In genomic region chr20:58441723-58442122, GRCh38 we compare ENCODE assay signal across 22 cellular contexts. TPM values are rescaled to one million over a fixed set of nuclear protein-coding genes. Genes with fewer than 3 reads are reported as not detected.
A peak's percentile ranks its signal among the peaks of the same experiment; 100 is the strongest.
DNase-seq lines count a peak whose midpoint lies in the region; ATAC-seq, FAIRE-seq and TF ChIP-seq lines count a peak whose summit lies in the region.
"Had no signal": no experiment of that assay in that cellular context is flagged by ENCODE, and none has a peak within 500 bp of the region (broad histone marks: within the 10 kb centered on the region; RNA-seq: fewer than 3 reads in every experiment).

No MANE protein-coding gene starts in this region.

- no peaks in the 10 kb centered on the region for H3K9me3 ChIP-seq in CD8-positive, alpha-beta T cell (ENCODE audit: low read length)
- no peaks in the 10 kb centered on the region for H3K9me3 ChIP-seq in T-helper 17 cell (ENCODE audit: control insufficient read depth, low read length, poor library complexity, severe bottlenecking)
- no peaks in the 10 kb centered on the region for H3K9me3 ChIP-seq in pancreas
- H3K9me3 ChIP-seq: SK-N-SH had no signal

- H3K4me3 Mint-ChIP-seq in activated CD4-positive, alpha-beta T cell treated with anti-CD3 and anti-CD28 coated beads for 36 hours = no peak overlapping the region
- no peak overlapping the region for H3K4me3 Mint-ChIP-seq in CD8-positive, alpha-beta T cell
- no peak overlapping the region for H3K4me3 Mint-ChIP-seq in T-helper 17 cell
- H3K4me3 Mint-ChIP-seq in activated T-helper 2 cell treated with anti-CD3 and anti-CD28 coated beads, Interferon-gamma antibody, Interleukin-2, Interleukin-4, amounts not matched to agents 10 μg/mL and 5 μg/mL and 100 μg/mL, durations not matched to agents 14 hours and 24 hours and 36 hours (ENCODE audit: low read depth) = no peak overlapping the region
- H3K4me3 Mint-ChIP-seq: B cell, CD14-positive monocyte had no signal

- CTCF ChIA-PET in activated CD4-positive, alpha-beta T cell treated with anti-CD3 and anti-CD28 coated beads for 36 hours (lab: Charles Lee) = interaction anchor here (0.6 to 1.2 kb wide), 6 partner anchors 21 to 232 kb away, joined by 3 to 4 read pairs (median 4); no protein-coding TSS in a partner anchor
- CTCF ChIA-PET in CD8-positive, alpha-beta T cell (lab: Charles Lee) = interaction anchor here (0.6 kb wide), 1 partner anchor 197 kb away, joined by 3 read pairs; no protein-coding TSS in a partner anchor

- peaks cover 21% of the 10 kb centered on the region for H3K4me1 Mint-ChIP-seq in activated CD4-positive, alpha-beta T cell treated with anti-CD3 and anti-CD28 coated beads for 36 hours
- H3K4me1 Mint-ChIP-seq in CD8-positive, alpha-beta T cell (ENCODE audit: low read depth) = peaks cover 16% of the 10 kb centered on the region
- peaks cover 17% of the 10 kb centered on the region for H3K4me1 Mint-ChIP-seq in T-helper 17 cell
- peaks cover 46% of the 10 kb centered on the region for H3K4me1 Mint-ChIP-seq in activated T-helper 2 cell treated with anti-CD3 and anti-CD28 coated beads, Interferon-gamma antibody, Interleukin-2, Interleukin-4, amounts not matched to agents 10 μg/mL and 5 μg/mL and 100 μg/mL, durations not matched to agents 14 hours and 24 hours and 36 hours (ENCODE audit: low read depth)
- H3K4me1 Mint-ChIP-seq: CD14-positive monocyte had no signal

- POLR2A ChIA-PET in activated CD4-positive, alpha-beta T cell treated with anti-CD3 and anti-CD28 coated beads for 36 hours (lab: Charles Lee) = no interaction called here
- POLR2A ChIA-PET in CD8-positive, alpha-beta T cell (lab: Charles Lee) = no interaction called here

- no peak for TF ChIP-seq CTCF in CD8-positive, alpha-beta T cell (IDR thresholded peaks at IDR 0.05)
- no peak for TF ChIP-seq CTCF in pancreas (IDR thresholded peaks at IDR 0.05)

- peaks cover 6% of the 10 kb centered on the region for H3K36me3 ChIP-seq in CD8-positive, alpha-beta T cell (ENCODE audit: insufficient read depth, low read length)
- no peaks in the 10 kb centered on the region for H3K36me3 ChIP-seq in pancreas

- no peaks in the 10 kb centered on the region for H3K4me1 ChIP-seq in CD8-positive, alpha-beta T cell (ENCODE audit: insufficient read depth, low read length)
- peaks cover 0 to 3% (median 0%) of the 10 kb centered on the region in 3 donors for H3K4me1 ChIP-seq in pancreas

- no peaks in the 10 kb centered on the region for H3K27me3 ChIP-seq in CD8-positive, alpha-beta T cell (ENCODE audit: insufficient read depth, low read length)
- no peaks in the 10 kb centered on the region for H3K27me3 ChIP-seq in pancreas

- DNase-seq in activated CD4-positive, alpha-beta T cell treated with anti-CD3 and anti-CD28 coated beads for 36 hours = no peak
- no peak for DNase-seq in activated CD4-positive, alpha-beta T cell treated with anti-CD3 and anti-CD28 coated beads, Interleukin-2, amount 50 U/mL, for 4 hours
- no peak for DNase-seq in CD8-positive, alpha-beta T cell
- DNase-seq in T-helper 17 cell (no peak), pancreas (no peak), GM19239 (ENCODE audit: insufficient read length, low spot score) (no peak)
- no peak for DNase-seq in activated T-helper 2 cell treated with anti-CD3 and anti-CD28 coated beads, Interferon-gamma antibody, Interleukin-2, Interleukin-4, amounts not matched to agents 10 μg/mL and 5 μg/mL and 100 μg/mL, durations not matched to agents 14 hours and 24 hours and 36 hours (ENCODE audit: low spot score)
- DNase-seq: DMS53, GOT3, KG1, MM.1S, NCI-H2029, NCI-H446, NCI-H524 treated with DMSO at 0.1 percent for 48 hours, NCI-H774, SK-N-SH had no signal

- peaks cover 28% of the 10 kb centered on the region for H3K36me3 Mint-ChIP-seq in activated CD4-positive, alpha-beta T cell treated with anti-CD3 and anti-CD28 coated beads for 36 hours (ENCODE audit: low read depth)
- peaks cover 80% of the 10 kb centered on the region for H3K36me3 Mint-ChIP-seq in CD8-positive, alpha-beta T cell
- H3K36me3 Mint-ChIP-seq in T-helper 17 cell (ENCODE audit: low read depth) = peaks cover 7% of the 10 kb centered on the region
- H3K36me3 Mint-ChIP-seq in activated T-helper 2 cell treated with anti-CD3 and anti-CD28 coated beads, Interferon-gamma antibody, Interleukin-2, Interleukin-4, amounts not matched to agents 10 μg/mL and 5 μg/mL and 100 μg/mL, durations not matched to agents 14 hours and 24 hours and 36 hours (ENCODE audit: low read depth) = peaks cover 69% of the 10 kb centered on the region

- no peaks in the 10 kb centered on the region for H3K9me3 Mint-ChIP-seq in activated CD4-positive, alpha-beta T cell treated with anti-CD3 and anti-CD28 coated beads for 36 hours (ENCODE audit: low read depth)
- no peaks in the 10 kb centered on the region for H3K9me3 Mint-ChIP-seq in CD8-positive, alpha-beta T cell
- H3K9me3 Mint-ChIP-seq in activated T-helper 2 cell treated with anti-CD3 and anti-CD28 coated beads, Interferon-gamma antibody, Interleukin-2, Interleukin-4, amounts not matched to agents 10 μg/mL and 5 μg/mL and 100 μg/mL, durations not matched to agents 14 hours and 24 hours and 36 hours = no peaks in the 10 kb centered on the region
- H3K9me3 Mint-ChIP-seq: CD14-positive monocyte had no signal

- H3K27ac Mint-ChIP-seq in activated CD4-positive, alpha-beta T cell treated with anti-CD3 and anti-CD28 coated beads for 36 hours = no peak overlapping the region
- H3K27ac Mint-ChIP-seq in CD8-positive, alpha-beta T cell = peak overlapping the region; percentile 28
- H3K27ac Mint-ChIP-seq in T-helper 17 cell = peak overlapping the region; percentile 84
- peak overlapping the region; percentile 55 for H3K27ac Mint-ChIP-seq in activated T-helper 2 cell treated with anti-CD3 and anti-CD28 coated beads, Interferon-gamma antibody, Interleukin-2, Interleukin-4, amounts not matched to agents 10 μg/mL and 5 μg/mL and 100 μg/mL, durations not matched to agents 14 hours and 24 hours and 36 hours
- H3K27ac Mint-ChIP-seq: B cell had no signal

- ATAC-seq in activated CD4-positive, alpha-beta T cell treated with anti-CD3 and anti-CD28 coated beads for 36 hours = peak; percentile 42
- no peak for ATAC-seq in CD8-positive, alpha-beta T cell
- ATAC-seq in T-helper 17 cell (no peak), pancreas (no peak), HG03135 (IDR thresholded peaks at IDR 0.05; ENCODE audit: unreplicated experiment) (no peak)

- no peak for FAIRE-seq in pancreas (lab: Jason Lieb, UNC)
- FAIRE-seq in GM19239 (lab: Jason Lieb, UNC) = no peak
- FAIRE-seq: GM18507, RCC 7860 had no signal

- H3K27me3 Mint-ChIP-seq in activated CD4-positive, alpha-beta T cell treated with anti-CD3 and anti-CD28 coated beads for 36 hours = no peaks in the 10 kb centered on the region
- H3K27me3 Mint-ChIP-seq in CD8-positive, alpha-beta T cell (ENCODE audit: low read depth) = no peaks in the 10 kb centered on the region
- H3K27me3 Mint-ChIP-seq in T-helper 17 cell = no peaks in the 10 kb centered on the region
- H3K27me3 Mint-ChIP-seq in activated T-helper 2 cell treated with anti-CD3 and anti-CD28 coated beads, Interferon-gamma antibody, Interleukin-2, Interleukin-4, amounts not matched to agents 10 μg/mL and 5 μg/mL and 100 μg/mL, durations not matched to agents 14 hours and 24 hours and 36 hours (ENCODE audit: low read depth) = no peaks in the 10 kb centered on the region
- H3K27me3 Mint-ChIP-seq: B cell had no signal

- H3K27ac ChIP-seq in CD8-positive, alpha-beta T cell (ENCODE audit: low read depth, low read length) = no peak overlapping the region
- H3K27ac ChIP-seq in pancreas = no peak overlapping the region
- H3K27ac ChIP-seq: 22Rv1 had no signal

- intact Hi-C loops in activated CD4-positive, alpha-beta T cell treated with anti-CD3 and anti-CD28 coated beads for 36 hours (cut with DNase I, micrococcal nuclease) = loop anchor here in 1 of 2 experiments (5.0 kb wide), 1 partner anchor 34 kb away; no protein-coding TSS in a partner anchor
- intact Hi-C loops in CD8-positive, alpha-beta T cell (cut with DNase I, micrococcal nuclease) = no loop called here
- intact Hi-C loops in activated T-helper 2 cell treated with anti-CD3 and anti-CD28 coated beads, Interferon-gamma antibody, Interleukin-2, Interleukin-4, amounts not matched to agents 10 μg/mL and 5 μg/mL and 100 μg/mL, durations not matched to agents 14 hours and 24 hours and 36 hours (cut with micrococcal nuclease) = no loop called here
- intact Hi-C loops in pancreas (cut with DNase I) = loop anchor here in 1 of 3 donors (10.0 kb wide), 1 partner anchor 197 kb away; no protein-coding TSS in a partner anchor

- no peak overlapping the region for H3K4me3 ChIP-seq in CD8-positive, alpha-beta T cell (ENCODE audit: low read depth, low read length)
- H3K4me3 ChIP-seq in pancreas = no peak overlapping the region

RNA-seq across cellular contexts. Expression of gene VAPB, which starts 52.7 kb away (rescaled TPM):
- 10 to 100 TPM; 43.9 to 54.5 TPM for total RNA-seq in activated CD4-positive, alpha-beta T cell treated with anti-CD3 and anti-CD28 coated beads for 36 hours
- total RNA-seq in CD8-positive, alpha-beta T cell = 10 to 100 TPM; 29.3 to 32.3 TPM
- total RNA-seq in T-helper 17 cell (10 to 100 TPM; 23.7 to 30.8 TPM), pancreas (10 to 100 TPM; 18.2 to 30.3 (median 21.8) TPM)
- total RNA-seq in activated T-helper 2 cell treated with anti-CD3 and anti-CD28 coated beads, Interferon-gamma antibody, Interleukin-2, Interleukin-4, amounts not matched to agents 10 μg/mL and 5 μg/mL and 100 μg/mL, durations not matched to agents 14 hours and 24 hours and 36 hours = 35.6 and 36.2 TPM in 2 replicates
- 10 to 100 TPM in 1 of 2 donors, 1 to 10 TPM in 1; 9.6 to 18.8 TPM for polyA plus RNA-seq in pancreas
